ENCODE assay signal across 8 cellular contexts in the genomic region with DNA sequence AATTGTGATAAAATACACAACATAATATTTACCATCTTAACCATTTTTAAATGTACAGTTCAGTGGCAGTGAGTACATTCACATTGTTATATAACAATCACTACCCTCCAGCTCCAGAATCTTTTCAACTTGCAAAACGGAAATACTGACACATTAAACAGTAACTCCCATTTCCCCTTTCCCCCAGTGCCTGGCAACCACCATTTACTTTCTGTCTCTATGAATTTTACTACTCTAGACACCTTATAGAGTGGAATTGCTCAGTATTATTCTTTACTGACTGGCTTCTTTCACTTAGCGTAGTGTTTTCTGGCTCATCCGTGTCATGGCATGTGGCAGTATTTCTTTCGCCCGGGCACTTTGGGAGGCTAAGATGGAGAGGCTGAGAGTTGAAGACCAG. TPM values are rescaled to one million over a fixed set of nuclear protein-coding genes. Genes with fewer than 3 reads are reported as not detected.
A peak's percentile ranks its signal among the peaks of the same experiment; 100 is the strongest.
DNase-seq lines count a peak whose midpoint lies in the region; ATAC-seq and TF ChIP-seq lines count a peak whose summit lies in the region.

No MANE protein-coding gene starts in this region.

- no peaks in the 10 kb centered on the region for H3K27me3 Mint-ChIP-seq in Calu3 (ENCODE audit: unreplicated experiment)

- no peak overlapping the region for H3K27ac Mint-ChIP-seq in Calu3 (ENCODE audit: unreplicated experiment)

- no peaks in the 10 kb centered on the region for H3K9me3 Mint-ChIP-seq in Calu3 (ENCODE audit: low read depth, unreplicated experiment)

- intact Hi-C loops in Calu3 (cut with micrococcal nuclease; ENCODE audit: unreplicated experiment), result no loop called here

- H3K4me3 Mint-ChIP-seq in Calu3 (ENCODE audit: low read depth, unreplicated experiment), result no peak overlapping the region

- peaks cover 13% of the 10 kb centered on the region for H3K36me3 Mint-ChIP-seq in Calu3 (ENCODE audit: insufficient read depth, unreplicated experiment)

- DNase-seq in dermis microvascular lymphatic vessel endothelial cell (ENCODE audit: low read depth in 2 of 2) (peak; percentile 54 to 87), DMS79 treated with DMSO at 0.1 percent for 48 hours (lab: John Stamatoyannopoulos, UW) (no peak), Calu3 (no peak), SHP77 treated with DMSO at 0.1 percent for 48 hours (lab: John Stamatoyannopoulos, UW) (no peak), GM03348 (ENCODE audit: low spot score) (no peak)

- CTCF ChIA-PET in Calu3 (lab: Charles Lee), result no interaction called here

- BruUV-seq in Calu3 (replicated peaks; lab: Mats Ljungman, UMichigan), result no TSS peak

- H3K4me1 Mint-ChIP-seq in Calu3 (ENCODE audit: low read depth, unreplicated experiment), result no peaks in the 10 kb centered on the region

- ATAC-seq in GM18508 (IDR thresholded peaks at IDR 0.05; ENCODE audit: insufficient read depth, unreplicated experiment) (peak; percentile 60), GM21447 (IDR thresholded peaks at IDR 0.05; ENCODE audit: unreplicated experiment) (peak; percentile 80), HG03442 (IDR thresholded peaks at IDR 0.05; ENCODE audit: unreplicated experiment) (peak; percentile 63)

- no peak for TF ChIP-seq CTCF in Calu3 (IDR thresholded peaks at IDR 0.05; ENCODE audit: unreplicated experiment)

RNA-seq across cellular contexts. Expression of gene FASTKD2, which starts 32.6 kb away (rescaled TPM):
- 27.6 and 31.6 TPM in 2 replicates for total RNA-seq in dermis microvascular lymphatic vessel endothelial cell
- total RNA-seq in Calu3 (2022), result 31.5 and 31.9 TPM in 2 replicates

RNA-seq across cellular contexts. Expression of gene MDH1B, which starts 32.9 kb away (rescaled TPM):
- total RNA-seq in dermis microvascular lymphatic vessel endothelial cell (0.13 TPM in 2 replicates), Calu3 (2022) (0.94 and 1.9 TPM in 2 replicates)

Comparison
In these comparisons a context has a peak if more than half of its experiments do, and no peak if none do; other contexts are left out.
1. DNase-seq: peak in dermis microvascular lymphatic vessel endothelial cell (2 of 2); none in DMS79 treated with DMSO at 0.1 percent for 48 hours (single experiment), Calu3 (single experiment), SHP77 treated with DMSO at 0.1 percent for 48 hours (single experiment) and GM03348 (single experiment).
2. Peak in every context shown above with its lines, with median percentiles within 50 percentile points of each other: ATAC-seq.